24 cellular contexts compared by ENCODE assay signal in genomic region chr5:5810461-5810860, GRCh38.
"Had no signal": no experiment of that assay in that cellular context is flagged by ENCODE, and none has a peak within 500 bp of the region (broad histone marks: within the 10 kb centered on the region; RNA-seq: fewer than 3 reads in every experiment).

No MANE protein-coding gene starts in this region.

- DNase-seq: IMR-90; Karpas-422; KG1; MG63; NCI-H1105; NCI-H1417; NCI-H1436 treated with DMSO at 0.1 percent for 48 hours; NCI-H1694; NCI-H187 treated with DMSO at 0.1 percent for 48 hours; NCI-H2029 treated with DMSO at 0.1 percent for 48 hours; NCI-H2171 treated with DMSO at 0.1 percent for 48 hours; NCI-H345; NCI-H446 treated with DMSO at 0.1 percent for 48 hours; NCI-H524; NCI-H526 treated with DMSO at 0.1 percent for 48 hours; NCI-H748 treated with DMSO at 0.1 percent for 48 hours; NK-92 treated with Interleukin-12 subunit alpha and Interleukin-12 subunit beta, amount 100 ng/mL, for 24 hours; PC-3; SIG-M5 had no signal

- H3K4me3 ChIP-seq: MG63, SJSA1, SK-N-MC had no signal

- H3K4me1 ChIP-seq: SJSA1 had no signal

- H3K27ac ChIP-seq: RWPE1, SJSA1, SK-N-MC had no signal

- H3K9me3 ChIP-seq: MG63, SJSA1 had no signal

- ATAC-seq: HepG2, Panc1, PC-3 had no signal

- H3K36me3 ChIP-seq: MG63, SJSA1 had no signal
